ENCODE assay signal across 8 cellular contexts in the genomic region with DNA sequence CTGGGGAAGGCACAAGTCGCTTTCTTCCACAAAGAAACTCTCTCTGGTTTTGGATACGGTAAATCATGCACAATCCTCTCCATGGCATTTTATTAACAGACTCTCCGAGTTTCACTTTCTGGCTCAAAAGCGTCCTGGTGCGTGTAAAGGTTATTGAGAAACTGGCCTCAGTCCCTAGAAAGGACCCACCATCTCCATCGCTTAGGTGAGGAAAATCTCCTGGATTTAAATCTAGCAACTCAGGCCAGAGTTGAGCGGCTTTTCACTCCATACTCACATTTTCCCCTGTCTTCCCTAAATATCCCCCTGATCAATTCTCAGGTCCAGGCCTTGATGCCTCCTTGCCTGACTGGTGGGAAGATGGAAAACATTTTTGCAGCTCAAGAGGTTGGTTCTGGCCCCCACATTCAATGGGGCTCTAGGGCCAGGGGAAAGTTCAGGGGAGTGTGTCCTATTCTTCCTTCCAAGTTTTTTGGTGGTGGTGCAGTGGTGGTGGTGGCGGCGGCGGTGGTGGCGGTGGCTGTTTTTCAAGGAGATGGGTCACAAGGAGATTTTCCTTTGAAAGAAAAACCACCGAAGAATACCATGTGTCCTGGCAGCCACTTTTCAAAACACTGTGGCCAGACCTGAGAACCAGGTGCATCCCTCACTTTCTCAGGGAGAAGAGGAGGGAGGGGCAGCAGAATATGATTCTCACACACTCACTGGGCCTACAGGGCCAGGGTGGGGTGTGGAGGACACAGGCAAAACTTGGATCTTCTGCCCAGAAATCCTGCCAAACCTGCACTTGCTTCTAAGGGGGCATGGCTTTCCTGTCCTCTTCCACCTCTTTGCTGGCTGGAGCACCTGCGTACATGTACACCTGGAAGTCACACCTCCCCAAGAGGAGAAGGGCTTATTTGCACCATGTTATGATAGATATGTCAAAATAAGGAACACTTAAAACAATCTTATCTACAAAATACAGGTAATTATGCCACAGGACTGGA. TPM values are rescaled to one million over a fixed set of nuclear protein-coding genes. Genes with fewer than 3 reads are reported as not detected.
A peak's percentile ranks its signal among the peaks of the same experiment; 100 is the strongest.
DNase-seq lines count a peak whose midpoint lies in the region; ATAC-seq, FAIRE-seq and TF ChIP-seq lines count a peak whose summit lies in the region.

No MANE protein-coding gene starts in this region.

- no peaks in the 10 kb centered on the region; the same call in 1 of the 2 replicates for H4K20me1 ChIP-seq in GM23338 (replicated peaks; ENCODE audit: insufficient read depth)

- peaks cover 18% of the 10 kb centered on the region for H3K79me2 ChIP-seq in GM23338 (replicated peaks; ENCODE audit: insufficient read depth)

- H3K4me3 Mint-ChIP-seq in GM23338 = peak overlapping the region; percentile 82
- peak overlapping the region; percentile 89 for H3K4me3 Mint-ChIP-seq in activated naive CD8-positive, alpha-beta T cell

- H3K4me1 Mint-ChIP-seq in GM23338 = peaks cover 44% of the 10 kb centered on the region
- peaks cover 80% of the 10 kb centered on the region for H3K4me1 Mint-ChIP-seq in activated naive CD8-positive, alpha-beta T cell (ENCODE audit: low read depth)

- peak overlapping the region; percentile 99 for H3K4me2 ChIP-seq in GM23338

- FAIRE-seq in urothelium cell line (lab: Jason Lieb, UNC) = peak; percentile 62

- peak overlapping the region; percentile 98 for H3K27ac ChIP-seq in 22Rv1
- peak overlapping the region; percentile 55; the same call in 1 of the 2 replicates for H3K27ac ChIP-seq in GM23338 (ENCODE audit: low read depth)
- H3K27ac ChIP-seq in liver (ENCODE audit: low read depth in 1 of 2, low read length in 2 of 2) = peak overlapping the region; percentile 94 to 96

- no peaks in the 10 kb centered on the region; the same call in 2 of the 3 replicates for H3K36me3 Mint-ChIP-seq in GM23338 (ENCODE audit: low read depth)
- H3K36me3 Mint-ChIP-seq in activated naive CD8-positive, alpha-beta T cell = no peaks in the 10 kb centered on the region

- H3K27ac Mint-ChIP-seq in GM23338 = peak overlapping the region; percentile 88
- H3K27ac Mint-ChIP-seq in activated naive CD8-positive, alpha-beta T cell = peak overlapping the region; percentile 99

- H3K9me3 ChIP-seq in liver (ENCODE audit: control insufficient read depth in 4 of 4, low read length in 3 of 4) = no peaks in the 10 kb centered on the region

- H3K4me3 ChIP-seq in GM23338 (peak overlapping the region; percentile 91), liver (ENCODE audit: low read depth in 1 of 3, low read length in 3 of 3) (peak overlapping the region; percentile 22 to 28 (median 27))

- H3K9me3 Mint-ChIP-seq in GM23338 = no peaks in the 10 kb centered on the region; the same call in 2 of the 3 replicates
- H3K9me3 Mint-ChIP-seq in activated naive CD8-positive, alpha-beta T cell (ENCODE audit: low read depth) = no peaks in the 10 kb centered on the region

- H3K27me3 Mint-ChIP-seq in GM23338 (ENCODE audit: insufficient read depth, low read depth, poor library complexity) = peaks cover 48% of the 10 kb centered on the region
- no peaks in the 10 kb centered on the region for H3K27me3 Mint-ChIP-seq in activated naive CD8-positive, alpha-beta T cell

- no peak for TF ChIP-seq RAD21 in liver (IDR thresholded peaks at IDR 0.05)

- H3F3A ChIP-seq in GM23338 (replicated peaks; ENCODE audit: low read depth) = 0 out of 2 replicates have a peak, but pooled peaks cover 8% of the 10 kb centered on the region

- H3K9me2 ChIP-seq in GM23338 (ENCODE audit: insufficient read depth) = no peaks in the 10 kb centered on the region

- H3K4me1 ChIP-seq in GM23338 (ENCODE audit: insufficient read depth) (peaks cover 25% of the 10 kb centered on the region), liver (ENCODE audit: control insufficient read depth in 4 of 4, insufficient read depth in 4 of 4, low read length in 3 of 4) (peaks cover 47 to 79% (median 65%) of the 10 kb centered on the region in 4 donors)

- H3K27me3 ChIP-seq in GM23338 (ENCODE audit: insufficient read depth) (peaks cover 41% of the 10 kb centered on the region), liver (ENCODE audit: control insufficient read depth in 4 of 4, insufficient read depth in 4 of 4, low read length in 3 of 4) (no peaks in the 10 kb centered on the region)

- peak overlapping the region; percentile 96; the same call in 1 of the 2 replicates for H2AFZ ChIP-seq in GM23338

- WGBS in liver = 53% methylated on average over 13 of the region's 13 CpGs

- peak overlapping the region; percentile 63 to 88 for H3K9ac ChIP-seq in liver (ENCODE audit: low read depth in 1 of 2, low read length in 2 of 2)

- no peaks in the 10 kb centered on the region for H3K36me3 ChIP-seq in GM23338 (ENCODE audit: insufficient read depth)
- peaks cover 0 to 2% (median 0%) of the 10 kb centered on the region in 4 donors for H3K36me3 ChIP-seq in liver (ENCODE audit: control insufficient read depth in 4 of 4, insufficient read depth in 3 of 4, low read depth in 1 of 4, low read length in 3 of 4)

- DNase-seq in GM23338 (ENCODE audit: low spot score) = no peak
- DNase-seq in urothelium cell line (ENCODE audit: low spot score) = no peak
- DNase-seq in 8988T = no peak
- no peak for DNase-seq in NCI-H2171 treated with DMSO at 0.1 percent for 48 hours (lab: John Stamatoyannopoulos, UW)

- ATAC-seq in GM23338 (no peak), GM18861 (IDR thresholded peaks at IDR 0.05; ENCODE audit: unreplicated experiment) (no peak)

- no peak for TF ChIP-seq CTCF in 22Rv1 (IDR thresholded peaks at IDR 0.05)
- no peak for TF ChIP-seq CTCF in GM23338 (conservative IDR thresholded peaks at IDR 0.05; ENCODE audit: low read depth in 2 of 2)
- no peak for TF ChIP-seq CTCF in liver (IDR thresholded peaks at IDR 0.05; ENCODE audit: low read depth, low read length, missing input control)

TF ChIP-seq in GM23338, 12 proteins besides CTCF, POLR2A, EP300 and RAD21:
- TF ChIP-seq, protein P1, sequence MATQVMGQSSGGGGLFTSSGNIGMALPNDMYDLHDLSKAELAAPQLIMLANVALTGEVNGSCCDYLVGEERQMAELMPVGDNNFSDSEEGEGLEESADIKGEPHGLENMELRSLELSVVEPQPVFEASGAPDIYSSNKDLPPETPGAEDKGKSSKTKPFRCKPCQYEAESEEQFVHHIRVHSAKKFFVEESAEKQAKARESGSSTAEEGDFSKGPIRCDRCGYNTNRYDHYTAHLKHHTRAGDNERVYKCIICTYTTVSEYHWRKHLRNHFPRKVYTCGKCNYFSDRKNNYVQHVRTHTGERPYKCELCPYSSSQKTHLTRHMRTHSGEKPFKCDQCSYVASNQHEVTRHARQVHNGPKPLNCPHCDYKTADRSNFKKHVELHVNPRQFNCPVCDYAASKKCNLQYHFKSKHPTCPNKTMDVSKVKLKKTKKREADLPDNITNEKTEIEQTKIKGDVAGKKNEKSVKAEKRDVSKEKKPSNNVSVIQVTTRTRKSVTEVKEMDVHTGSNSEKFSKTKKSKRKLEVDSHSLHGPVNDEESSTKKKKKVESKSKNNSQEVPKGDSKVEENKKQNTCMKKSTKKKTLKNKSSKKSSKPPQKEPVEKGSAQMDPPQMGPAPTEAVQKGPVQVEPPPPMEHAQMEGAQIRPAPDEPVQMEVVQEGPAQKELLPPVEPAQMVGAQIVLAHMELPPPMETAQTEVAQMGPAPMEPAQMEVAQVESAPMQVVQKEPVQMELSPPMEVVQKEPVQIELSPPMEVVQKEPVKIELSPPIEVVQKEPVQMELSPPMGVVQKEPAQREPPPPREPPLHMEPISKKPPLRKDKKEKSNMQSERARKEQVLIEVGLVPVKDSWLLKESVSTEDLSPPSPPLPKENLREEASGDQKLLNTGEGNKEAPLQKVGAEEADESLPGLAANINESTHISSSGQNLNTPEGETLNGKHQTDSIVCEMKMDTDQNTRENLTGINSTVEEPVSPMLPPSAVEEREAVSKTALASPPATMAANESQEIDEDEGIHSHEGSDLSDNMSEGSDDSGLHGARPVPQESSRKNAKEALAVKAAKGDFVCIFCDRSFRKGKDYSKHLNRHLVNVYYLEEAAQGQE (IDR thresholded peaks at IDR 0.05; ENCODE audit: unreplicated experiment) = no peak
- TF ChIP-seq POLR2AphosphoS5 (IDR thresholded peaks at IDR 0.05; ENCODE audit: low read depth) (no peak), EZH2phosphoT487 (IDR thresholded peaks at IDR 0.05; ENCODE audit: unreplicated experiment) (no peak), STAT1 (IDR thresholded peaks at IDR 0.05; ENCODE audit: unreplicated experiment) (no peak)

TF ChIP-seq in liver, 16 proteins besides CTCF, POLR2A, EP300 and RAD21:
- TF ChIP-seq, protein P2, sequence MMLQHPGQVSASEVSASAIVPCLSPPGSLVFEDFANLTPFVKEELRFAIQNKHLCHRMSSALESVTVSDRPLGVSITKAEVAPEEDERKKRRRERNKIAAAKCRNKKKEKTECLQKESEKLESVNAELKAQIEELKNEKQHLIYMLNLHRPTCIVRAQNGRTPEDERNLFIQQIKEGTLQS (IDR thresholded peaks at IDR 0.05) = no peak
- TF ChIP-seq GABPA (IDR thresholded peaks at IDR 0.05 in 1 of 2, conservative IDR thresholded peaks at IDR 0.05 in 1 of 2) (no peak), RXRA (IDR thresholded peaks at IDR 0.05) (peak in 1 of 2 donors; percentile 4), NR2F2 (IDR thresholded peaks at IDR 0.05) (no peak), YY1 (IDR thresholded peaks at IDR 0.05) (no peak), TAF1 (conservative IDR thresholded peaks at IDR 0.05) (no peak)

RNA-seq across cellular contexts. Expression of a gene that starts 46.7 kb away (rescaled TPM):
- total RNA-seq in GM23338 (2014; rRNA removed; shearing (Covaris generic)) = 32.9 and 35.6 TPM in 2 replicates
- 18.2 and 19.6 TPM in 2 replicates for polyA plus RNA-seq in GM23338 (2016; fragmentation: Nextera tagmentation; extraction: Ambion mirVana)
- total RNA-seq in liver = 10 to 100 TPM in 1 of 2 donors, 1 to 10 TPM in 1; 2.3 to 10.4 TPM
- 1 to 10 TPM; 2.8 to 4.0 TPM for polyA plus RNA-seq in liver
